Comparison of ENCODE assay signal across 1 cellular context in the genomic region with DNA sequence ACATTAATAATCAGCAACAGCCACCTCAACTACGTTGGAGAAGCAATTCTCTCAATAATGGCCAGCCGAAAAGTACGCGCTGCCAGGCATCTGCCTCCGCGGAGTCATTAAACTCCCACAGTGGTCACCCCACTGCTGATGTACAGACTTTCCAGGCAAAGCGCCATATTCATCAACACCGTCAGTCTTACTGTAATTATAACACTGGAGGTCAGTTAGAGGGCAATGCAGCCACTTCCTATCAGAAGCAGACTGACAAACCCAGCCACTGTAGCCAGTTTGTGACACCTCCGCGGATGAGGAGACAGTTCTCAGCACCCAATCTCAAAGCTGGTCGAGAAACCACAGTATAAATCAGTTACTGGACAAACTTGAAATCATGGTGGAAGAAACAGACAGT.
A peak's percentile ranks its signal among the peaks of the same experiment; 100 is the strongest.
TF ChIP-seq lines count a peak whose summit lies in the region.

No MANE protein-coding gene starts in this region.

TF ChIP-seq in K562, 482 proteins besides CTCF, POLR2A, EP300 and RAD21 (continued from another document):
- TF ChIP-seq, protein P1, sequence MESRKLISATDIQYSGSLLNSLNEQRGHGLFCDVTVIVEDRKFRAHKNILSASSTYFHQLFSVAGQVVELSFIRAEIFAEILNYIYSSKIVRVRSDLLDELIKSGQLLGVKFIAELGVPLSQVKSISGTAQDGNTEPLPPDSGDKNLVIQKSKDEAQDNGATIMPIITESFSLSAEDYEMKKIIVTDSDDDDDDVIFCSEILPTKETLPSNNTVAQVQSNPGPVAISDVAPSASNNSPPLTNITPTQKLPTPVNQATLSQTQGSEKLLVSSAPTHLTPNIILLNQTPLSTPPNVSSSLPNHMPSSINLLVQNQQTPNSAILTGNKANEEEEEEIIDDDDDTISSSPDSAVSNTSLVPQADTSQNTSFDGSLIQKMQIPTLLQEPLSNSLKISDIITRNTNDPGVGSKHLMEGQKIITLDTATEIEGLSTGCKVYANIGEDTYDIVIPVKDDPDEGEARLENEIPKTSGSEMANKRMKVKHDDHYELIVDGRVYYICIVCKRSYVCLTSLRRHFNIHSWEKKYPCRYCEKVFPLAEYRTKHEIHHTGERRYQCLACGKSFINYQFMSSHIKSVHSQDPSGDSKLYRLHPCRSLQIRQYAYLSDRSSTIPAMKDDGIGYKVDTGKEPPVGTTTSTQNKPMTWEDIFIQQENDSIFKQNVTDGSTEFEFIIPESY (CRISPR knock-in tag; IDR thresholded peaks at IDR 0.05), result peak; percentile 50; the same call in 1 of the 2 replicates
- TF ChIP-seq, protein P2, sequence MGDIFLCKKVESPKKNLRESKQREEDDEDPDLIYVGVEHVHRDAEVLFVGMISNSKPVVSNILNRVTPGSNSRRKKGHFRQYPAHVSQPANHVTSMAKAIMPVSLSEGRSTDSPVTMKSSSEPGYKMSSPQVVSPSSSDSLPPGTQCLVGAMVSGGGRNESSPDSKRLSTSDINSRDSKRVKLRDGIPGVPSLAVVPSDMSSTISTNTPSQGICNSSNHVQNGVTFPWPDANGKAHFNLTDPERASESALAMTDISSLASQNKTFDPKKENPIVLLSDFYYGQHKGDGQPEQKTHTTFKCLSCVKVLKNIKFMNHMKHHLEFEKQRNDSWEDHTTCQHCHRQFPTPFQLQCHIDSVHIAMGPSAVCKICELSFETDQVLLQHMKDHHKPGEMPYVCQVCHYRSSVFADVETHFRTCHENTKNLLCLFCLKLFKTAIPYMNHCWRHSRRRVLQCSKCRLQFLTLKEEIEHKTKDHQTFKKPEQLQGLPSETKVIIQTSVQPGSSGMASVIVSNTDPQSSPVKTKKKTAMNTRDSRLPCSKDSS (IDR thresholded peaks at IDR 0.05; ENCODE audit: low read depth, partially characterized antibody), result no peak
- TF ChIP-seq SMARCA4 (IDR thresholded peaks at IDR 0.05), result no peak
- no peak for TF ChIP-seq PBX2 (CRISPR knock-in tag; IDR thresholded peaks at IDR 0.05; ENCODE audit: low read depth)
- TF ChIP-seq PBX2 (tag; conservative IDR thresholded peaks at IDR 0.05; ENCODE audit: low read depth), result 0 out of 2 replicates have a peak, but pooled peaks have one; percentile 17
- no peak for TF ChIP-seq ZNF511 (CRISPR knock-in tag; IDR thresholded peaks at IDR 0.05)
- no peak for TF ChIP-seq ZNF274 (IDR thresholded peaks at IDR 0.05; ENCODE audit: borderline replicate concordance, low read depth, low read length)
- no peak for TF ChIP-seq MTA2 (IDR thresholded peaks at IDR 0.05; ENCODE audit: low read depth)
- peak in 1 of 2 experiments; percentile 28; a peak in 1 of 4 replicates for TF ChIP-seq KDM1A (IDR thresholded peaks at IDR 0.05)
- TF ChIP-seq RREB1 (CRISPR knock-in tag; IDR thresholded peaks at IDR 0.05), result no peak
- no peak for TF ChIP-seq RUNX1 (IDR thresholded peaks at IDR 0.05; ENCODE audit: low read depth)
